In genomic region chr1:212139526-212140137, GRCh38 we compare ENCODE assay signal across 18 cellular contexts.
DNase-seq lines count a peak whose midpoint lies in the region; ATAC-seq and TF ChIP-seq lines count a peak whose summit lies in the region.
"Had no signal": no experiment of that assay in that cellular context is flagged by ENCODE, and none has a peak within 500 bp of the region (broad histone marks: within the 10 kb centered on the region; RNA-seq: fewer than 3 reads in every experiment).

No MANE protein-coding gene starts in this region.

- H3K27ac ChIP-seq in thyroid gland (peak overlapping the region in 1 of 3 donors; percentile 41), psoas muscle (no peak overlapping the region)
- H3K27ac ChIP-seq: HL-60 had no signal

- no peak for TF ChIP-seq CTCF in thyroid gland (IDR thresholded peaks at IDR 0.05)
- no peak for TF ChIP-seq CTCF in psoas muscle (IDR thresholded peaks at IDR 0.05)

- H3K4me3 Mint-ChIP-seq in activated naive CD8-positive, alpha-beta T cell treated with anti-CD3 and anti-CD28 coated beads, Interleukin-2, amount 10 ng/mL, durations not matched to agents 7 days and 5 days: no peak overlapping the region
- no peak overlapping the region for H3K4me3 Mint-ChIP-seq in activated naive CD8-positive, alpha-beta T cell treated with anti-CD3 and anti-CD28 coated beads for 36 hours
- H3K4me3 Mint-ChIP-seq: CD14-positive monocyte had no signal

- DNase-seq in activated naive CD8-positive, alpha-beta T cell treated with anti-CD3 and anti-CD28 coated beads, Interleukin-2, amount 10 ng/mL, durations not matched to agents 7 days and 5 days: no peak
- DNase-seq in activated naive CD8-positive, alpha-beta T cell treated with anti-CD3 and anti-CD28 coated beads for 36 hours: no peak
- DNase-seq in NCI-H82 treated with DMSO at 0.1 percent for 48 hours (lab: John Stamatoyannopoulos, UW; ENCODE audit: unreplicated experiment) (peak; percentile 60), left colon (no peak), thyroid gland (peak; percentile 89 to 94), NCI-H2081 treated with DMSO at 0.1 percent for 48 hours (lab: John Stamatoyannopoulos, UW) (no peak), psoas muscle (no peak), RKO (ENCODE audit: low spot score) (no peak)
- DNase-seq: 8988T, Caco-2, GOT3, NCI-H1417 treated with DMSO at 0.1 percent for 48 hours, NCI-H187 treated with DMSO at 0.1 percent for 48 hours, NCI-H748 treated with DMSO at 0.1 percent for 48 hours, PC-3 had no signal

- intact Hi-C loops in left colon (cut with DNase I, micrococcal nuclease) (no loop called here), thyroid gland (cut with DNase I) (no loop called here), psoas muscle (cut with DNase I) (no loop called here)

- 45 to 52% methylated on average over 3 of the region's 3 CpGs for WGBS in thyroid gland, 2 donors
- 85 to 95% (median 86%) methylated on average over 3 of the region's 3 CpGs for WGBS in psoas muscle, 3 donors

- H3K27ac Mint-ChIP-seq in activated naive CD8-positive, alpha-beta T cell treated with anti-CD3 and anti-CD28 coated beads, Interleukin-2, amount 10 ng/mL, durations not matched to agents 7 days and 5 days: peak overlapping the region; percentile 62
- no peak overlapping the region for H3K27ac Mint-ChIP-seq in activated naive CD8-positive, alpha-beta T cell treated with anti-CD3 and anti-CD28 coated beads for 36 hours

- no peaks in the 10 kb centered on the region for H3K9me3 ChIP-seq in thyroid gland
- H3K9me3 ChIP-seq in psoas muscle: peaks cover 9% of the 10 kb centered on the region
- H3K9me3 ChIP-seq: Caco-2 had no signal

- H3K4me1 ChIP-seq in thyroid gland (peaks cover 0 to 10% of the 10 kb centered on the region in 2 donors), psoas muscle (no peaks in the 10 kb centered on the region)
- H3K4me1 ChIP-seq: Caco-2 had no signal

- ATAC-seq in activated naive CD8-positive, alpha-beta T cell treated with anti-CD3 and anti-CD28 coated beads, Interleukin-2, amount 10 ng/mL, durations not matched to agents 7 days and 5 days (ENCODE audit: low read depth): no peak
- ATAC-seq in left colon (peak; percentile 41), psoas muscle (no peak)
- ATAC-seq: HCT116, PC-3 had no signal

- TF ChIP-seq POLR2A in thyroid gland (IDR thresholded peaks at IDR 0.05): no peak

- POLR2A ChIA-PET in activated naive CD8-positive, alpha-beta T cell treated with anti-CD3 and anti-CD28 coated beads, Interleukin-2, amount 10 ng/mL, durations not matched to agents 7 days and 5 days (lab: Charles Lee): no interaction called here

- H3K4me3 ChIP-seq in thyroid gland (replicated peaks in 1 of 3) (no peak overlapping the region), psoas muscle (no peak overlapping the region)

- no peaks in the 10 kb centered on the region for H3K4me1 Mint-ChIP-seq in activated naive CD8-positive, alpha-beta T cell treated with anti-CD3 and anti-CD28 coated beads, Interleukin-2, amount 10 ng/mL, durations not matched to agents 7 days and 5 days
- no peaks in the 10 kb centered on the region for H3K4me1 Mint-ChIP-seq in activated naive CD8-positive, alpha-beta T cell treated with anti-CD3 and anti-CD28 coated beads for 36 hours

- no peaks in the 10 kb centered on the region for H3K36me3 ChIP-seq in thyroid gland
- no peaks in the 10 kb centered on the region for H3K36me3 ChIP-seq in psoas muscle (ENCODE audit: insufficient read depth in 1 of 2, low read depth in 1 of 2)

- peaks cover under 1% of the 10 kb centered on the region for H3K9me3 Mint-ChIP-seq in activated naive CD8-positive, alpha-beta T cell treated with anti-CD3 and anti-CD28 coated beads, Interleukin-2, amount 10 ng/mL, durations not matched to agents 7 days and 5 days
- peaks cover under 1% of the 10 kb centered on the region for H3K9me3 Mint-ChIP-seq in activated naive CD8-positive, alpha-beta T cell treated with anti-CD3 and anti-CD28 coated beads for 36 hours

- H3K27me3 Mint-ChIP-seq in activated naive CD8-positive, alpha-beta T cell treated with anti-CD3 and anti-CD28 coated beads, Interleukin-2, amount 10 ng/mL, durations not matched to agents 7 days and 5 days: no peaks in the 10 kb centered on the region
- H3K27me3 Mint-ChIP-seq in activated naive CD8-positive, alpha-beta T cell treated with anti-CD3 and anti-CD28 coated beads for 36 hours: no peaks in the 10 kb centered on the region

- peaks cover 22% of the 10 kb centered on the region for H3K36me3 Mint-ChIP-seq in activated naive CD8-positive, alpha-beta T cell treated with anti-CD3 and anti-CD28 coated beads, Interleukin-2, amount 10 ng/mL, durations not matched to agents 7 days and 5 days
- peaks cover 6% of the 10 kb centered on the region for H3K36me3 Mint-ChIP-seq in activated naive CD8-positive, alpha-beta T cell treated with anti-CD3 and anti-CD28 coated beads for 36 hours

- no peaks in the 10 kb centered on the region for H3K27me3 ChIP-seq in thyroid gland
- no peaks in the 10 kb centered on the region for H3K27me3 ChIP-seq in psoas muscle (ENCODE audit: insufficient read depth in 3 of 3, low read length in 2 of 3)

Comparison
In these comparisons a context has a peak if more than half of its experiments do, and no peak if none do; other contexts are left out.
1. DNase-seq: peak in NCI-H82 treated with DMSO at 0.1 percent for 48 hours (single experiment) and thyroid gland (2 of 2); none in activated naive CD8-positive, alpha-beta T cell treated with anti-CD3 and anti-CD28 coated beads, Interleukin-2, amount 10 ng/mL, durations not matched to agents 7 days and 5 days (single experiment), activated naive CD8-positive, alpha-beta T cell treated with anti-CD3 and anti-CD28 coated beads for 36 hours (single experiment), left colon (0 of 2), NCI-H2081 treated with DMSO at 0.1 percent for 48 hours (single experiment), psoas muscle (0 of 2) and RKO (single experiment).